Comparison of ENCODE assay signal across 8 cellular contexts in genomic region chr11:7020183-7020917, GRCh38. TPM values are rescaled to one million over a fixed set of nuclear protein-coding genes. Genes with fewer than 3 reads are reported as not detected.
DNase-seq lines count a peak whose midpoint lies in the region; ATAC-seq, FAIRE-seq and TF ChIP-seq lines count a peak whose summit lies in the region.

Gene NLRP14, plus strand, starts transcription at chr11:7020479. Its CDS starts 18,108 bp downstream, at chr11:7038587.
Gene ZNF214, minus strand, starts transcription at chr11:7020346. Its CDS starts 17,511 bp downstream, at chr11:7002835.

- H3K9me3 ChIP-seq in PC-9 (ENCODE audit: insufficient read depth, low read depth) (no peaks in the 10 kb centered on the region), colonic mucosa (no peaks in the 10 kb centered on the region), keratinocyte (ENCODE audit: control insufficient read depth, low read depth, low read length) (no peaks in the 10 kb centered on the region)

- no peaks in the 10 kb centered on the region for H3K9me1 ChIP-seq in keratinocyte (ENCODE audit: control insufficient read depth, extremely low read depth, insufficient read depth, low read length)

- H3K27ac ChIP-seq in PC-9 (no peak within 1 kb of the TSS), colonic mucosa (peak within 1 kb of the TSS; percentile 47), keratinocyte (ENCODE audit: control insufficient read depth, insufficient read depth, low read length) (no peak within 1 kb of the TSS), skin epidermis (peak within 1 kb of the TSS in 12 of 21 experiments; percentile 6 to 80 (median 49))

- H3K27ac Mint-ChIP-seq in effector memory CD8-positive, alpha-beta T cell, result no peak within 1 kb of the TSS

- no peak within 1 kb of the TSS for H3K4me3 Mint-ChIP-seq in effector memory CD8-positive, alpha-beta T cell

- H3K36me3 ChIP-seq in PC-9 (ENCODE audit: low read depth) (no peaks in the 10 kb centered on the region), colonic mucosa (no peaks in the 10 kb centered on the region), keratinocyte (ENCODE audit: control insufficient read depth in 2 of 2, extremely low read depth in 1 of 2, insufficient read depth in 2 of 2, low read length in 2 of 2) (no peaks in the 10 kb centered on the region)

- H3K9me2 ChIP-seq in PC-9 (ENCODE audit: insufficient read depth), result no peaks in the 10 kb centered on the region

- no TSS peak for BruUV-seq in PC-9 (replicated peaks; lab: Mats Ljungman, UMichigan)

- peak within 1 kb of the TSS; percentile 28; the same call in 1 of the 2 replicates for H3K4me2 ChIP-seq in PC-9
- H3K4me2 ChIP-seq in keratinocyte (ENCODE audit: control insufficient read depth, extremely low read depth, insufficient read depth, low read depth, low read length), result peak within 1 kb of the TSS; percentile 89

- intact Hi-C loops in PC-9 (cut with micrococcal nuclease; ENCODE audit: unreplicated experiment), result no loop called here
- intact Hi-C loops in colonic mucosa (cut with DNase I), result no loop called here

- dilution Hi-C loops in keratinocyte (cut with MboI; ENCODE audit: extremely low pct_ligation_motif_present, low sequenced_read_pairs), result no loop called here

- H3F3A ChIP-seq in PC-9 (ENCODE audit: insufficient read depth, low read depth), result no peaks in the 10 kb centered on the region

- H2AFZ ChIP-seq in PC-9 (no peak within 1 kb of the TSS), keratinocyte (ENCODE audit: control insufficient read depth, low read length) (peak within 1 kb of the TSS; percentile 96)

- CTCF ChIA-PET in GM10248 (lab: Yijun Ruan, JAX) (interaction anchor here (1.2 to 3.4 kb wide), 3 partner anchors 10 to 208 kb away, joined by 3 to 10 read pairs (median 6); no protein-coding TSS in a partner anchor), PC-9 (lab: Charles Lee) (no interaction called here)

- TF ChIP-seq CTCF in GM10248 (IDR thresholded peaks at IDR 0.05; ENCODE audit: control extremely low read depth, extremely low read depth, low read depth, missing control alignments) (no peak), PC-9 (conservative IDR thresholded peaks at IDR 0.05) (no peak), colonic mucosa (IDR thresholded peaks at IDR 0.05) (no peak), keratinocyte (optimal IDR thresholded peaks at IDR 0.05 in 1 of 3, IDR thresholded peaks at IDR 0.05 in 1 of 3, conservative IDR thresholded peaks at IDR 0.05 in 1 of 3; ENCODE audit: extremely low read depth in 1 of 3, insufficient read depth in 2 of 3, low read length in 3 of 3) (no peak)

- H3K27me3 Mint-ChIP-seq in effector memory CD8-positive, alpha-beta T cell, result peaks cover 35 to 38% of the 10 kb centered on the region in 2 donors

- H3K9me3 Mint-ChIP-seq in effector memory CD8-positive, alpha-beta T cell, result peaks cover 0 to 3% of the 10 kb centered on the region in 2 donors

- POLR2A ChIA-PET in GM10248 (lab: Yijun Ruan, JAX), result no interaction called here
- POLR2A ChIA-PET in PC-9 (lab: Charles Lee; ENCODE audit: unreplicated experiment), result interaction anchor here (0.7 kb wide), 2 partner anchors 120 to 438 kb away, joined by 3 to 4 read pairs; no protein-coding TSS in a partner anchor

- H4K20me1 ChIP-seq in PC-9 (ENCODE audit: insufficient read depth) (no peaks in the 10 kb centered on the region), keratinocyte (ENCODE audit: control insufficient read depth, extremely low read depth, insufficient read depth, low read length) (no peaks in the 10 kb centered on the region)

- H3K9ac ChIP-seq in colonic mucosa (ENCODE audit: low read depth in 2 of 2, low read length in 2 of 2) (peak within 1 kb of the TSS; percentile 44 to 66), keratinocyte (ENCODE audit: control insufficient read depth, extremely low read depth, insufficient read depth, low read length) (peak within 1 kb of the TSS; percentile 56)

- peak; percentile 63 for DNase-seq in GM10248 (ENCODE audit: extremely low spot score)
- DNase-seq in PC-9, result peak in 1 of 2 experiments; percentile 59
- DNase-seq in colonic mucosa, result peak; percentile 98
- DNase-seq in keratinocyte (ENCODE audit: low read depth, low spot score), result peak; percentile 26
- DNase-seq in KBM-7, result no peak
- DNase-seq in effector memory CD8-positive, alpha-beta T cell, result no peak

- H3K4me1 Mint-ChIP-seq in effector memory CD8-positive, alpha-beta T cell (ENCODE audit: low read depth in 2 of 2), result no peaks in the 10 kb centered on the region

- no peak within 1 kb of the TSS for H3K4me3 ChIP-seq in PC-9
- peak within 1 kb of the TSS; percentile 64 for H3K4me3 ChIP-seq in colonic mucosa
- H3K4me3 ChIP-seq in keratinocyte (ENCODE audit: control insufficient read depth in 2 of 3, extremely low read depth in 1 of 3, insufficient read depth in 2 of 3, low read depth in 1 of 3, low read length in 3 of 3), result peak within 1 kb of the TSS; percentile 43 to 76 (median 69)
- peak within 1 kb of the TSS; percentile 36 to 57 (median 44) for H3K4me3 ChIP-seq in skin epidermis

- H3K4me1 ChIP-seq in PC-9 (replicated peaks; ENCODE audit: insufficient read depth) (no peaks in the 10 kb centered on the region), colonic mucosa (no peaks in the 10 kb centered on the region), keratinocyte (ENCODE audit: control insufficient read depth, extremely low read depth, insufficient read depth, low read length) (peaks cover 4% of the 10 kb centered on the region)

- ATAC-seq in HG03354 (IDR thresholded peaks at IDR 0.05; ENCODE audit: poor library complexity, severe bottlenecking, unreplicated experiment), result peak; percentile 57
- no peak for ATAC-seq in effector memory CD8-positive, alpha-beta T cell (replicated peaks)

- in situ Hi-C loops in KBM-7 (cut with MboI; ENCODE audit: low pct_unique_long_range_greater_than_20kb, low sequenced_read_pairs), result no loop called here

- H3K79me2 ChIP-seq in PC-9 (ENCODE audit: low read depth) (no peaks in the 10 kb centered on the region), keratinocyte (ENCODE audit: control insufficient read depth, insufficient read depth, low read length) (no peaks in the 10 kb centered on the region)

- H3K36me3 Mint-ChIP-seq in effector memory CD8-positive, alpha-beta T cell (ENCODE audit: insufficient read depth), result no peaks in the 10 kb centered on the region

- peak; percentile 59 for FAIRE-seq in keratinocyte (lab: Jason Lieb, UNC)

- H3K27me3 ChIP-seq in PC-9 (ENCODE audit: insufficient read depth, low read depth) (no peaks in the 10 kb centered on the region), colonic mucosa (no peaks in the 10 kb centered on the region), keratinocyte (ENCODE audit: control insufficient read depth, extremely low read depth, insufficient read depth, low read length) (no peaks in the 10 kb centered on the region)

RNA-seq across cellular contexts. Expression of gene NLRP14, which starts in this region (rescaled TPM):
- total RNA-seq in PC-9 (2021) (not detected in 2 replicates), colonic mucosa (under 1 TPM in 1 of 2 donors, not detected in 1; 0.10 TPM)
- polyA plus RNA-seq in keratinocyte, result 0.03 TPM in 2 of 3 replicates, not detected in the other
- not detected for polyA plus RNA-seq in keratinocyte (2011; ENCODE audit: low read depth)
- polyA plus RNA-seq in keratinocyte (2011; cell fraction: cytosol; rRNA removed), result 0.01 and 0.04 TPM in 2 replicates
- polyA plus RNA-seq in keratinocyte (2011; cell fraction: nucleus; rRNA removed), result 0.11 and 0.12 TPM in 2 replicates
- not detected in 2 replicates for polyA plus RNA-seq in keratinocyte (2012; ENCODE audit: low replicate concordance)
- polyA minus RNA-seq in keratinocyte, result 0.07 to 0.26 TPM in 2 of 3 replicates, not detected in the other
- not detected for polyA minus RNA-seq in keratinocyte (2011; cell fraction: cytosol; rRNA and poly(A)+ RNA removed)
- 0.78 TPM in 1 of 2 replicates, not detected in the other for polyA minus RNA-seq in keratinocyte (2011; cell fraction: nucleus; rRNA and poly(A)+ RNA removed)

RNA-seq across cellular contexts. Expression of gene ZNF214, which starts in this region (rescaled TPM):
- 0.55 and 1.4 TPM in 2 replicates for total RNA-seq in PC-9 (2021)
- total RNA-seq in colonic mucosa, result 1 to 10 TPM; 1.9 to 2.6 TPM
- polyA plus RNA-seq in keratinocyte, result 0.89 to 1.1 TPM (median 0.95 TPM) in 3 replicates
- 0.52 TPM for polyA plus RNA-seq in keratinocyte (2011; ENCODE audit: low read depth)
- polyA plus RNA-seq in keratinocyte (2011; cell fraction: cytosol; rRNA removed), result 0.36 and 0.68 TPM in 2 replicates
- polyA plus RNA-seq in keratinocyte (2011; cell fraction: nucleus; rRNA removed), result 1.00 and 1.8 TPM in 2 replicates
- 0.48 and 0.76 TPM in 2 replicates for polyA plus RNA-seq in keratinocyte (2012; ENCODE audit: low replicate concordance)
- 0.77 to 1.1 TPM in 2 of 3 replicates, not detected in the other for polyA minus RNA-seq in keratinocyte
- 2.5 TPM for polyA minus RNA-seq in keratinocyte (2011; cell fraction: cytosol; rRNA and poly(A)+ RNA removed)
- polyA minus RNA-seq in keratinocyte (2011; cell fraction: nucleus; rRNA and poly(A)+ RNA removed), result 2.1 and 3.4 TPM in 2 replicates

Comparison
In these comparisons a context has a peak if more than half of its experiments do, and no peak if none do; other contexts are left out.
1. DNase-seq: peak in GM10248 (single experiment), colonic mucosa (single experiment) and keratinocyte (single experiment); none in KBM-7 (single experiment) and effector memory CD8-positive, alpha-beta T cell (0 of 3).
2. H3K27ac ChIP-seq: peak in colonic mucosa (single experiment) and skin epidermis (12 of 21); none in PC-9 (single experiment) and keratinocyte (single experiment).